In the genomic region with DNA sequence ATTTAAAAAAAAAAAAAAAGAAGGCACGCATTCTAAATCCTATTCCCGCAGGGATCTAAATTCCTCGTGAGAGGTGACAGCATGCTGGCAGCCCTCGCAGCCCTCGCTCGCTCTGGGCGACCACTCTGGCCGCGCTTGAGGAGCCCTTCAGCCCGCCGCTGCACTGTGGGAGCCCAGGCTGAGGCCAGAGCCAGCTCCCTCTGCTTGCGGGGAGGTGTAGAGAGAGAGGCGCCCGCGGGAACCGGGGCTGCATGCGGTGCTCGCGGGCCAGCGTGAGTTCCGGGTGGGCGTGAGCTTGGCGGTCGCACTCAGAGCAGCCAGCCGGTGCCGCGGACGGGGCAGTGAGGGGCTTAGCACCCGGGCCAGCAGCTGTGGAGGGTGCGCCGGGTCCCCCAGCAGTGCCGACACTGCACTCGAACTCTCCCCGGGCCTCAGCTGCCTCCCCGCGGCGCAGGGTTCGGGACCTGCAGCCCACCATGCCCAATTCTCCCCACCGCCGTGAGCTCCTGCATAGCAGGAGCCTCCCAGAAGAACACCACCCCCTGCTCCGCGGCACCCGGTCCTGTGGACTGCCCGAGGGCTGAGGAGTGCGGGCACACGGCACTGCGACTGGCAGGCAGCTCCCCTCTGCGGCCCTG, we compare ENCODE assay signal across 1 cellular context.
TF ChIP-seq lines count a peak whose summit lies in the region.

No MANE protein-coding gene starts in this region.

TF ChIP-seq in WTC11, 78 proteins besides CTCF, POLR2A, EP300 and RAD21 (continued from another document):
- TF ChIP-seq, protein P1, sequence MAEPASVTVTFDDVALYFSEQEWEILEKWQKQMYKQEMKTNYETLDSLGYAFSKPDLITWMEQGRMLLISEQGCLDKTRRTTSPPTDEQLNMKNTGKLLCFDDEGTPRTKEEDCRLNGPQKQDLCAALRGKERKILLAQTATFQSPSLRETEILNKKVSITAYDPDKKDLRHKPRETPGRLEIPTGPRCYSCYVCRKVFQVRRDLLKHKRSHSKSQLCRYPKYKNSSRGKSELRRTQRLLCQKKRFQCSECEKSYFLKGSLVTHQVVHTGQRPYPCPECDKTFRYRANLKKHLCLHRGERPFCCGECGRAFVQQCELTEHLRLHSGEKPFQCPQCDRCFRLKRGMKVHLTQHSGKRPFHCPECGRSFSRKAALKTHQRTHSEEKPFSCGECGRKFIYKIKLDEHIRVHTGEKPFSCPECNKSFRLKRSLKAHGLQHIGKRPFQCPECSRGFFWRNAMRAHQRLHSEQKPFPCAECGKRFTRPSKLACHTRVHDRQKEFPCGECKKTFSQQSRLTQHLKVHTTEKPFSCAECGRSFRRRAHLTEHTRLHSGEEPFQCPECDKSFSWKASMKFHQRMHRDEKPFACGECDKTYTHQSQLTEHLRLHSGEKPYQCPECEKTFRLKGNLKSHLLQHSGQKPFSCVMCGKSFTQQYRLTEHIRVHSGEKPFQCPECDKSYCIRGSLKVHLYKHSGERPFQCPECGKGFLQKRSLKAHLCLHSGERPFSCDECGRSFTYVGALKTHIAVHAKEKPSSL (CRISPR knock-in tag; conservative IDR thresholded peaks at IDR 0.05): no peak
